In the genomic region with DNA sequence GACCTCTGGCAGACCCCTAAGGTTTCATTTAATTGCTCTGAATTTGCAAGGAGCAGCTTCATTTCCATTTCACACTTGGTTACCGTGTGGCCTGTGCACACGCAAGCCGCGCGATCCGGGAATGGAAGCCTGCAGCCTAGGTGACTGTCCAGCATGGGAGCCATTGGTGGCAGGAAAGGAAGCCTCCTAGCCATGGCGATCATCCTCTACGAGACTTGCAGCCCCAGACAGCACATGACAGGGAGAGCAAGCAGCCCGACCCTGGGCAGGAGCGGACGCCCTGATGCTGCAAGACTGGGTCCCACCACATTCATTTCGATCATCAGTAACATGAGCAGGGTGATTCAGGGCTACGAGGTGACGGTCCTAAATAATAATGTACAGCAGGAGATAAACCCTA, we compare ENCODE assay signal across 28 cellular contexts. TPM values are rescaled to one million over a fixed set of nuclear protein-coding genes. Genes with fewer than 3 reads are reported as not detected.
"Had no signal": no experiment of that assay in that cellular context is flagged by ENCODE, and none has a peak within 500 bp of the region (broad histone marks: within the 10 kb centered on the region; RNA-seq: fewer than 3 reads in every experiment).

No MANE protein-coding gene starts in this region.

- H3K36me3 ChIP-seq: thyroid gland, transverse colon, upper lobe of right lung, uterus had no signal

- H3K9me3 ChIP-seq: suprapubic skin, testis, thoracic aorta, thyroid gland, tibial artery, transverse colon, upper lobe of left lung, upper lobe of right lung, uterus, vagina had no signal

- H3K27ac ChIP-seq: stomach, suprapubic skin, testis, thoracic aorta, thyroid gland, tibial artery, tibial nerve, transverse colon, upper lobe of left lung, upper lobe of right lung, uterus, vagina had no signal

- H3K4me1 Mint-ChIP-seq: stimulated activated effector memory CD8-positive, alpha-beta T cell treated with anti-CD3 and anti-CD28 coated beads, Interleukin-12 subunit alpha, Interleukin-12 subunit beta, amount 100 ng/mL, for 72 hours; stimulated activated memory B cell treated with anti-CD40 and anti-IgM and Interleukin-4, amounts not matched to agents 10 μg/mL and 1 μg/mL and 100 μg/mL, for 72 hours; stimulated activated naive B cell treated with anti-CD40 and anti-IgM and Interleukin-4, amounts not matched to agents 10 μg/mL and 1 μg/mL and 100 μg/mL, for 72 hours; stimulated activated naive CD8-positive, alpha-beta T cell treated with anti-CD3 and anti-CD28 coated beads, Interleukin-15, amount 100 ng/mL, for 72 hours had no signal

- H3K4me1 ChIP-seq: stomach, suprapubic skin, testis, thyroid gland, tibial artery, tibial nerve, transverse colon, upper lobe of left lung, upper lobe of right lung, uterus, vagina had no signal

- DNase-seq: stimulated activated CD4-positive, alpha-beta T cell treated with anti-CD3 and anti-CD28 coated beads, Interleukin-2, amount 100 ng/mL, for 48 hours; stimulated activated CD4-positive, alpha-beta T cell treated with anti-CD3 and anti-CD28 coated beads, Interleukin-4, amount 100 ng/mL, for 1 hour; stimulated activated CD4-positive, alpha-beta T cell treated with anti-CD3 and anti-CD28 coated beads, Interleukin-4, amount 100 ng/mL, for 24 hours; stimulated activated CD4-positive, alpha-beta T cell treated with anti-CD3 and anti-CD28 coated beads, Interleukin-4, amount 100 ng/mL, for 4 hours; stimulated activated CD8-positive, alpha-beta memory T cell treated with anti-CD3 and anti-CD28 coated beads, Interleukin-4, amount 100 ng/mL, for 48 hours; stimulated activated naive B cell treated with anti-CD40 and anti-IgM and Interleukin-4, amounts not matched to agents 10 μg/mL and 1 μg/mL and 100 μg/mL, for 72 hours; stimulated activated naive CD4-positive, alpha-beta T cell; stimulated activated naive CD4-positive, alpha-beta T cell treated with Interleukin-2 at 50 U/mL for 16 hours; stimulated activated naive CD8-positive, alpha-beta T cell treated with anti-CD3 and anti-CD28 coated beads, Interleukin-15, amount 100 ng/mL, for 72 hours; stimulated activated naive CD8-positive, alpha-beta T cell treated with anti-CD3 and anti-CD28 coated beads, Interleukin-15, Interleukin-2, amounts not matched to agents 100 U/mL and 50 U/mL, for 24 hours; stomach; substantia nigra; testis; thyroid gland; tibial artery; transverse colon; trophoblast cell; upper lobe of left lung; upper lobe of right lung; uterus had no signal

- H3K27ac Mint-ChIP-seq: stimulated activated effector memory CD8-positive, alpha-beta T cell treated with anti-CD3 and anti-CD28 coated beads, Interleukin-12 subunit alpha, Interleukin-12 subunit beta, amount 100 ng/mL, for 72 hours; stimulated activated memory B cell treated with anti-CD40 and anti-IgM and Interleukin-4, amounts not matched to agents 10 μg/mL and 1 μg/mL and 100 μg/mL, for 72 hours; stimulated activated naive B cell treated with anti-CD40 and anti-IgM and Interleukin-4, amounts not matched to agents 10 μg/mL and 1 μg/mL and 100 μg/mL, for 72 hours; stimulated activated naive CD8-positive, alpha-beta T cell treated with anti-CD3 and anti-CD28 coated beads, Interleukin-15, Interleukin-2, amounts not matched to agents 100 ng/mL and 50 ng/mL, for 24 hours; type B pancreatic cell had no signal

- H3K27me3 Mint-ChIP-seq: stimulated activated memory B cell treated with anti-CD40 and anti-IgM and Interleukin-4, amounts not matched to agents 10 μg/mL and 1 μg/mL and 100 μg/mL, for 72 hours; stimulated activated naive B cell treated with anti-CD40 and anti-IgM and Interleukin-4, amounts not matched to agents 10 μg/mL and 1 μg/mL and 100 μg/mL, for 72 hours; stimulated activated naive CD8-positive, alpha-beta T cell treated with anti-CD3 and anti-CD28 coated beads, Interleukin-15, amount 100 ng/mL, for 72 hours; stimulated activated naive CD8-positive, alpha-beta T cell treated with anti-CD3 and anti-CD28 coated beads, Interleukin-15, Interleukin-2, amounts not matched to agents 100 ng/mL and 50 ng/mL, for 24 hours; type B pancreatic cell had no signal

- H3K36me3 Mint-ChIP-seq: stimulated activated effector memory CD8-positive, alpha-beta T cell treated with anti-CD3 and anti-CD28 coated beads, Interleukin-12 subunit alpha, Interleukin-12 subunit beta, amount 100 ng/mL, for 72 hours; type B pancreatic cell had no signal

- H3K27me3 ChIP-seq: stomach, suprapubic skin, testis, thyroid gland, tibial artery, tibial nerve, transverse colon, upper lobe of left lung, upper lobe of right lung, uterus, vagina had no signal

- H3K4me3 ChIP-seq: stomach, suprapubic skin, testis, thoracic aorta, thyroid gland, tibial artery, tibial nerve, transverse colon, upper lobe of left lung, upper lobe of right lung, uterus, vagina had no signal

- H3K4me3 Mint-ChIP-seq: stimulated activated effector memory CD8-positive, alpha-beta T cell treated with anti-CD3 and anti-CD28 coated beads, Interleukin-12 subunit alpha, Interleukin-12 subunit beta, amount 100 ng/mL, for 72 hours; stimulated activated memory B cell treated with anti-CD40 and anti-IgM and Interleukin-4, amounts not matched to agents 10 μg/mL and 1 μg/mL and 100 μg/mL, for 72 hours; stimulated activated naive B cell treated with anti-CD40 and anti-IgM and Interleukin-4, amounts not matched to agents 10 μg/mL and 1 μg/mL and 100 μg/mL, for 72 hours; stimulated activated naive CD8-positive, alpha-beta T cell treated with anti-CD3 and anti-CD28 coated beads, Interleukin-15, amount 100 ng/mL, for 72 hours; stimulated activated naive CD8-positive, alpha-beta T cell treated with anti-CD3 and anti-CD28 coated beads, Interleukin-15, Interleukin-2, amounts not matched to agents 100 ng/mL and 50 ng/mL, for 24 hours; type B pancreatic cell had no signal

RNA-seq across cellular contexts. Expression of gene C10orf143, which starts 33.9 kb away (rescaled TPM):
- total RNA-seq: thoracic aorta had no signal
